ENCODE assay signal across 8 cellular contexts in the genomic region with DNA sequence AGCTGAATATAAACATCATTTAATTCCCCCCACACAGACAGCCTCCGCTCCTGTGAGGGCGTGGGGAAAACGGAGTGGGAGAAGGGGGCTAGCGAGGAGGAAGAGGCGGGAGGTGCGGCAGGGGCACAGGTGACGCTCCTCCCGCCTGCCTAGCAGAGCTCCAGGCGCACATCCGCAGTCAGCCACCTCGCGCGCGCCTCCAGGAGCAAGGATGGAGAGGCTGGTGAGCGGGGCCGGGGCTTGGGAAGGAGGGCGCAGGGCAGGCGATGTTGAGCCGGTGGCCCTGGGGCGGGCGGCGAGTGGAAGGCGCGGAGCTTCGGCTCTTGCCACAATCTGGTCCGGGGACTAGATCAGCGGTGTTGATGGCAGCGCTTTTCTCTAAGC. TPM values are rescaled to one million over a fixed set of nuclear protein-coding genes. Genes with fewer than 3 reads are reported as not detected.
DNase-seq lines count a peak whose midpoint lies in the region; TF ChIP-seq lines count a peak whose summit lies in the region.

Gene CD200 (plus strand): TSS at position 155 of the 384 bp plus-strand sequence. CDS start 57 bp downstream, at position 212.

- no peaks in the 10 kb centered on the region for H3K9me3 ChIP-seq in iPS-20b (ENCODE audit: insufficient read depth, low read depth, low read length)

- H3K36me3 Mint-ChIP-seq in brain: peaks cover 24% of the 10 kb centered on the region

- peak within 1 kb of the TSS; percentile 99 to 100 (median 100) for H3K27ac Mint-ChIP-seq in brain

- H3K4me3 ChIP-seq in HL-60 (replicated peaks; ENCODE audit: insufficient read depth, low read length) (peak within 1 kb of the TSS; percentile 50), iPS-20b (ENCODE audit: low read length) (peak within 1 kb of the TSS; percentile 83), skin epidermis (peak within 1 kb of the TSS; percentile 40 to 65 (median 48))

- H3K4me3 Mint-ChIP-seq in brain: peak within 1 kb of the TSS; percentile 95 to 98 (median 96)

- H3K4me1 ChIP-seq in iPS-20b (ENCODE audit: insufficient read depth, low read length): peaks cover 34% of the 10 kb centered on the region

- H3K27me3 Mint-ChIP-seq in brain: peaks cover 30% of the 10 kb centered on the region

- no peaks in the 10 kb centered on the region for H3K27me3 ChIP-seq in HL-60 (ENCODE audit: insufficient read depth, poor library complexity, severe bottlenecking)
- no peaks in the 10 kb centered on the region for H3K27me3 ChIP-seq in iPS-20b (ENCODE audit: insufficient read depth, low read length)

- H3K36me3 ChIP-seq in iPS-20b (ENCODE audit: insufficient read depth, low read depth, low read length): peaks cover 28% of the 10 kb centered on the region

- DNase-seq in HL-60 (ENCODE audit: low read depth in 1 of 2, low spot score in 1 of 2): no peak
- peak; percentile 34 for DNase-seq in T-helper 9 cell
- DNase-seq in COLO829 (ENCODE audit: low spot score): no peak
- DNase-seq in NCI-H446 treated with DMSO at 0.1 percent for 48 hours (lab: John Stamatoyannopoulos, UW): no peak

- H3K4me1 Mint-ChIP-seq in brain: peaks cover 35% of the 10 kb centered on the region

- H3K9ac ChIP-seq in iPS-20b (ENCODE audit: low read depth, low read length): peak within 1 kb of the TSS; percentile 86

- TF ChIP-seq CTCF in HL-60 (IDR thresholded peaks at IDR 0.05; ENCODE audit: insufficient read depth, low read length) (no peak), brain (conservative IDR thresholded peaks at IDR 0.05) (no peak)

- no peak within 1 kb of the TSS for H3K27ac ChIP-seq in HL-60 (replicated peaks)
- H3K27ac ChIP-seq in iPS-20b (ENCODE audit: low read length): peak within 1 kb of the TSS; percentile 85
- H3K27ac ChIP-seq in skin epidermis: peak within 1 kb of the TSS; percentile 15 to 87 (median 69)

- no peaks in the 10 kb centered on the region for H3K9me3 Mint-ChIP-seq in brain

- TF ChIP-seq POLR2A in GM18951 (IDR thresholded peaks at IDR 0.05; ENCODE audit: extremely low read depth, insufficient read depth, insufficient read length): peak; percentile 60

- in situ Hi-C loops in GM18951 (cut with MboI; ENCODE audit: low sequenced_read_pairs, unreplicated experiment): loop anchor here (5.0 kb wide), 1 partner anchor 189 kb away; no protein-coding TSS in a partner anchor

RNA-seq across cellular contexts. Expression of gene CD200, which starts in this region (rescaled TPM):
- 82.6 TPM for polyA plus RNA-seq in brain (ENCODE audit: insufficient read depth, low read depth, low replicate concordance)
